9 cellular contexts compared by ENCODE assay signal in the genomic region with DNA sequence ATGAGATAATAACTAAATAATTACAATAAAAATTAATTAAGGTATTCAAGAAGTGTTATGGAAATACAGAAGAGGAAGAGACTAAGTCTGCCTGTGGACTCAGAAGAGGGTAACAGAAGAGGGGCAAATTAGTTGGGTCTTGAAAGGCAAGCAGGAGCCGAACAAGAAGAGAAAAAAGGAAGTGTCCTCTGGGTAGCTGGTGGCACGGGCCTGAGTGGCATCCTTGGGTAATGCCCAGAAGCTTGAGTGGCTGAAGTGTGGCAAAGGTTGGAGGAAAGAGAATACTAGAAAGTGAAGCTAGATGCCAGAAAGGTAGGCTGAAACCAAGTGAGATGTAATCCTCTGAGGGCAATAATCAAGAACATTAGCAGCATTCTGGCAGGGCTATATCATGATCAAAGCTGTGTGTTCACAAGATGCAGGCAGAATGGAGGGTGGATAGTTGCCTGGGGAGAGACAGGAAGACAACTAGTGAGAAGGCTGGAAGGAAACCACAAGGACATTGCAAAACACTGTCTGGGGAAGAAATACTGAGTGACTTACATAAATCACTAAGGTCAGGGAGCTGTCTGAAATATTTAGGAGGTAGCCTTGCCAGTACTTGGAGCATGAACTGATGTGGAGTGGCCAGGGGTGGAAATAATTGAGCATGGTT. TPM values are rescaled to one million over a fixed set of nuclear protein-coding genes. Genes with fewer than 3 reads are reported as not detected.
A peak's percentile ranks its signal among the peaks of the same experiment; 100 is the strongest.
DNase-seq lines count a peak whose midpoint lies in the region; ATAC-seq and TF ChIP-seq lines count a peak whose summit lies in the region.
"Had no signal": no experiment of that assay in that cellular context is flagged by ENCODE, and none has a peak within 500 bp of the region (broad histone marks: within the 10 kb centered on the region; RNA-seq: fewer than 3 reads in every experiment).

No MANE protein-coding gene starts in this region.

- ATAC-seq in GM18870 (IDR thresholded peaks at IDR 0.05; ENCODE audit: unreplicated experiment): peak; percentile 38
- ATAC-seq: gastroesophageal sphincter had no signal

- H3K4me3 ChIP-seq in foreskin fibroblast (ENCODE audit: low read depth in 1 of 2, low read length in 2 of 2): no peak overlapping the region
- H3K4me3 ChIP-seq: gastroesophageal sphincter had no signal

- peak; percentile 56 for DNase-seq in A172 (ENCODE audit: low spot score)
- peak; percentile 88 for DNase-seq in SKM-1 (lab: John Stamatoyannopoulos, UW; ENCODE audit: unreplicated experiment)
- peak; percentile 84 to 89 for DNase-seq in foreskin fibroblast
- no peak for DNase-seq in amniotic stem cell (lab: John Stamatoyannopoulos, UW)
- DNase-seq in NCI-H526 treated with DMSO at 0.1 percent for 48 hours (lab: John Stamatoyannopoulos, UW): no peak
- no peak for DNase-seq in COR-L47 (lab: John Stamatoyannopoulos, UW)
- no peak for DNase-seq in DMS153 (lab: John Stamatoyannopoulos, UW)

- TF ChIP-seq CTCF in foreskin fibroblast (IDR thresholded peaks at IDR 0.05; ENCODE audit: low read depth, low read length): no peak

RNA-seq across cellular contexts. Expression of a gene that starts 16.2 kb away (rescaled TPM):
- 22.7 and 37.5 TPM in 2 replicates for total RNA-seq in A172 (2014; rRNA removed; shearing (Covaris generic))

Comparison
In these comparisons a context has a peak if more than half of its experiments do, and no peak if none do; other contexts are left out.
1. DNase-seq: peak in A172 (single experiment), SKM-1 (single experiment) and foreskin fibroblast (2 of 2); none in amniotic stem cell (single experiment), NCI-H526 treated with DMSO at 0.1 percent for 48 hours (single experiment), COR-L47 (single experiment) and DMS153 (single experiment).